Comparison of ENCODE assay signal across 36 cellular contexts in the genomic region with DNA sequence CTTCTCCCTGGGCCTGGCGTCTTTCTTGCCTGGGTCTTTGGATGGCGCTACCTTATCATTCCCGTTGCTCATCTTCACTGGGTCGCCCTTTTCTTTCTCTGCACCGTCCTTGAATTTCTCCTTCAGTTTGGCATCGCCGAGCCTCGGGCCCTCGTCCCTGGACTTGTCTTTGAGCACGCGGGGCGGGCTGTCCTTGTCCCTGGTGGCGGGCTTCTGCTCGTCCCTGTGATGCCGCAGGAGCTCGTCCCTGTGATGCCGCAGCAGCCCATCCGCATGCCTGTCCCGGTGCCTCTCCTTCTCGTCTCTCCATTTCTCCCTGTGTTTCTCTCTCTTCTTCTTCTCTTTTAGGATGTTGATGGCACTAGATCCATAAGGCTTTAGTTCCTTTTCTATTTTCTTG.
"Had no signal": no experiment of that assay in that cellular context is flagged by ENCODE, and none has a peak within 500 bp of the region (broad histone marks: within the 10 kb centered on the region; RNA-seq: fewer than 3 reads in every experiment).

No MANE protein-coding gene starts in this region.

- H3K9me3 ChIP-seq: adrenal gland, body of pancreas, breast epithelium had no signal

- H3K4me1 Mint-ChIP-seq: activated B cell treated with CpG ODN at 0.5 μM for 24 hours; activated CD4-positive, alpha-beta T cell treated with anti-CD3 and anti-CD28 coated beads, Interleukin-2, amount 10 ng/mL, durations not matched to agents 24 days and 14 days; activated naive CD8-positive, alpha-beta T cell treated with anti-CD3 and anti-CD28 coated beads for 36 hours; activated T-helper 17 cell treated with anti-CD3 and anti-CD28 coated beads, Interleukin-2, amount 50 U/mL, for 72 hours had no signal

- FAIRE-seq: astrocyte, TTC549 had no signal

- H3K9me3 Mint-ChIP-seq: activated B cell treated with CpG ODN at 0.5 μM for 24 hours; activated CD4-positive, alpha-beta memory T cell treated with anti-CD3 and anti-CD28 coated beads for 36 hours; activated CD4-positive, alpha-beta T cell treated with anti-CD3 and anti-CD28 coated beads, Interleukin-2, amount 10 ng/mL, durations not matched to agents 24 days and 14 days; activated CD8-positive, alpha-beta T cell treated with anti-CD3 and anti-CD28 coated beads for 36 hours; activated naive CD4-positive, alpha-beta T cell treated with anti-CD3 and anti-CD28 coated beads for 36 hours; activated naive CD4-positive, alpha-beta T cell treated with anti-CD3 and anti-CD28 coated beads, Interleukin-2, amount 50 U/mL, for 72 hours; activated naive CD8-positive, alpha-beta T cell treated with anti-CD3 and anti-CD28 coated beads for 36 hours; activated T-cell treated with anti-CD3 and anti-CD28 coated beads, Interleukin-2, amount 50 U/mL, for 4 hours; activated T-cell treated with anti-CD3 and anti-CD28 coated beads, Interleukin-2, amount 50 U/mL, for 72 hours; activated T-helper 1 cell treated with anti-CD3 and anti-CD28 coated beads, Interleukin-12 subunit alpha, Interleukin-12 subunit beta, Interleukin-2, Interleukin-4 antibody, amounts not matched to agents 30 ng/mL and 10 ng/mL and 1 ng/mL, durations not matched to agents 14 hours and 24 hours and 36 hours; activated T-helper 17 cell treated with anti-CD3 and anti-CD28 coated beads, Interleukin-2, amount 50 U/mL, for 72 hours; T-helper 1 cell treated with Interleukin-12 subunit alpha and Interleukin-12 subunit beta and Interleukin-4 antibody, amounts not matched to agents 30 μg/mL and 1 μg/mL, for 36 hours; T-helper 2 cell treated with Interferon-gamma antibody and Interleukin-4, amounts not matched to agents 5 μg/mL and 100 μg/mL, for 36 hours had no signal

- H3K36me3 Mint-ChIP-seq: activated naive CD4-positive, alpha-beta T cell treated with anti-CD3 and anti-CD28 coated beads, Interleukin-2, amount 50 U/mL, for 72 hours had no signal

- H3K27me3 ChIP-seq: adrenal gland, body of pancreas, brain microvascular endothelial cell, breast epithelium had no signal

- H3K4me1 ChIP-seq: body of pancreas, breast epithelium had no signal

- H3K27ac ChIP-seq: adrenal gland, body of pancreas, brain microvascular endothelial cell, breast epithelium, VCaP had no signal

- H3K4me3 ChIP-seq: adrenal gland, body of pancreas, breast epithelium had no signal

- H3K4me3 Mint-ChIP-seq: activated B cell treated with CpG ODN at 0.5 μM for 24 hours; activated CD4-positive, alpha-beta memory T cell treated with anti-CD3 and anti-CD28 coated beads for 36 hours; activated CD4-positive, alpha-beta T cell treated with anti-CD3 and anti-CD28 coated beads, Interleukin-2, amount 10 ng/mL, durations not matched to agents 24 days and 14 days; activated CD8-positive, alpha-beta T cell treated with anti-CD3 and anti-CD28 coated beads for 36 hours; activated naive CD4-positive, alpha-beta T cell treated with anti-CD3 and anti-CD28 coated beads for 36 hours; activated naive CD8-positive, alpha-beta T cell treated with anti-CD3 and anti-CD28 coated beads for 36 hours; activated T-cell treated with anti-CD3 and anti-CD28 coated beads, Interleukin-2, amount 50 U/mL, for 4 hours; activated T-cell treated with anti-CD3 and anti-CD28 coated beads, Interleukin-2, amount 50 U/mL, for 72 hours; activated T-helper 1 cell treated with anti-CD3 and anti-CD28 coated beads, Interleukin-12 subunit alpha, Interleukin-12 subunit beta, Interleukin-2, Interleukin-4 antibody, amounts not matched to agents 30 ng/mL and 10 ng/mL and 1 ng/mL, durations not matched to agents 14 hours and 24 hours and 36 hours; activated T-helper 17 cell treated with anti-CD3 and anti-CD28 coated beads, Interleukin-2, amount 50 U/mL, for 72 hours; T-helper 1 cell treated with Interleukin-12 subunit alpha and Interleukin-12 subunit beta and Interleukin-4 antibody, amounts not matched to agents 30 μg/mL and 1 μg/mL, for 36 hours; T-helper 2 cell treated with Interferon-gamma antibody and Interleukin-4, amounts not matched to agents 5 μg/mL and 100 μg/mL, for 36 hours had no signal

- H3K27me3 Mint-ChIP-seq: activated B cell treated with CpG ODN at 0.5 μM for 24 hours; activated CD4-positive, alpha-beta memory T cell treated with anti-CD3 and anti-CD28 coated beads for 36 hours; activated CD4-positive, alpha-beta T cell treated with anti-CD3 and anti-CD28 coated beads, Interleukin-2, amount 10 ng/mL, durations not matched to agents 24 days and 14 days; activated CD8-positive, alpha-beta T cell treated with anti-CD3 and anti-CD28 coated beads for 36 hours; activated naive CD8-positive, alpha-beta T cell treated with anti-CD3 and anti-CD28 coated beads for 36 hours; activated T-helper 17 cell treated with anti-CD3 and anti-CD28 coated beads, Interleukin-2, amount 50 U/mL, for 72 hours had no signal

- ATAC-seq: activated CD8-positive, alpha-beta T cell treated with anti-CD3 and anti-CD28 coated beads for 36 hours; activated naive CD4-positive, alpha-beta T cell treated with anti-CD3 and anti-CD28 coated beads, Interleukin-2, amount 50 U/mL, for 72 hours; activated T-cell treated with anti-CD3 and anti-CD28 coated beads, Interleukin-2, amount 50 U/mL, for 4 hours; activated T-cell treated with anti-CD3 and anti-CD28 coated beads, Interleukin-2, amount 50 U/mL, for 72 hours; activated T-helper 17 cell treated with anti-CD3 and anti-CD28 coated beads, Interleukin-2, amount 50 U/mL, for 72 hours; body of pancreas had no signal

- H3K27ac Mint-ChIP-seq: activated B cell treated with CpG ODN at 0.5 μM for 24 hours; activated CD4-positive, alpha-beta memory T cell treated with anti-CD3 and anti-CD28 coated beads for 36 hours; activated CD4-positive, alpha-beta T cell treated with anti-CD3 and anti-CD28 coated beads, Interleukin-2, amount 10 ng/mL, durations not matched to agents 24 days and 14 days; activated CD8-positive, alpha-beta T cell treated with anti-CD3 and anti-CD28 coated beads for 36 hours; activated naive CD4-positive, alpha-beta T cell treated with anti-CD3 and anti-CD28 coated beads for 36 hours; activated naive CD4-positive, alpha-beta T cell treated with anti-CD3 and anti-CD28 coated beads, Interleukin-2, amount 50 U/mL, for 72 hours; activated naive CD8-positive, alpha-beta T cell treated with anti-CD3 and anti-CD28 coated beads for 36 hours; activated T-cell treated with anti-CD3 and anti-CD28 coated beads, Interleukin-2, amount 50 U/mL, for 72 hours; activated T-helper 1 cell treated with anti-CD3 and anti-CD28 coated beads, Interleukin-12 subunit alpha, Interleukin-12 subunit beta, Interleukin-2, Interleukin-4 antibody, amounts not matched to agents 30 ng/mL and 10 ng/mL and 1 ng/mL, durations not matched to agents 14 hours and 24 hours and 36 hours; activated T-helper 17 cell treated with anti-CD3 and anti-CD28 coated beads, Interleukin-2, amount 50 U/mL, for 72 hours; T-helper 1 cell treated with Interleukin-12 subunit alpha and Interleukin-12 subunit beta and Interleukin-4 antibody, amounts not matched to agents 30 μg/mL and 1 μg/mL, for 36 hours; T-helper 2 cell treated with Interferon-gamma antibody and Interleukin-4, amounts not matched to agents 5 μg/mL and 100 μg/mL, for 36 hours had no signal

- DNase-seq: activated B cell treated with CpG ODN at 0.5 μM for 24 hours; activated CD4-positive, alpha-beta memory T cell treated with anti-CD3 and anti-CD28 coated beads for 36 hours; activated CD4-positive, alpha-beta T cell treated with anti-CD3 and anti-CD28 coated beads for 4 hours; activated CD4-positive, alpha-beta T cell treated with anti-CD3 and anti-CD28 coated beads, Interleukin-2, amount 10 ng/mL, durations not matched to agents 24 days and 14 days; activated CD4-positive, alpha-beta T cell treated with anti-CD3 and anti-CD28 coated beads, Interleukin-2, amount 50 U/mL, for 1 hour; activated CD4-positive, alpha-beta T cell treated with anti-CD3 and anti-CD28 coated beads, Interleukin-2, amount 50 U/mL, for 4 hours; activated CD4-positive, CD25-positive, alpha-beta regulatory T cell treated with anti-CD3 and anti-CD28 coated beads, Interleukin-2, amount 50 U/mL, for 72 hours; activated CD8-positive, alpha-beta memory T cell treated with anti-CD3 and anti-CD28 coated beads, Interleukin-2, amount 50 U/mL, for 4 hours; activated CD8-positive, alpha-beta T cell treated with anti-CD3 and anti-CD28 coated beads for 36 hours; activated effector memory CD4-positive, alpha-beta T cell treated with anti-CD3 and anti-CD28 coated beads, Interleukin-2, amount 50 U/mL, for 16 hours; activated gamma-delta T cell treated with Interleukin-2 at 50 U/mL for 16 hours; activated naive CD4-positive, alpha-beta T cell; activated naive CD4-positive, alpha-beta T cell treated with anti-CD3 and anti-CD28 coated beads for 36 hours; activated naive CD4-positive, alpha-beta T cell treated with anti-CD3 and anti-CD28 coated beads, Interleukin-2, amount 50 U/mL, for 16 hours; activated naive CD8-positive, alpha-beta T cell treated with anti-CD3 and anti-CD28 coated beads for 36 hours; activated T-cell treated with anti-CD3 and anti-CD28 coated beads for 4 hours; activated T-cell treated with anti-CD3 and anti-CD28 coated beads, Interleukin-2, amount 50 U/mL, for 1 hour; activated T-cell treated with anti-CD3 and anti-CD28 coated beads, Interleukin-2, amount 50 U/mL, for 4 hours; activated T-cell treated with anti-CD3 and anti-CD28 coated beads, Interleukin-2, amount 50 U/mL, for 72 hours; adrenal gland; amniotic stem cell; body of pancreas; brain microvascular endothelial cell; central memory CD4-positive, alpha-beta T cell; T-helper 1 cell; T-helper 2 cell; T-helper 9 cell had no signal
